12 cellular contexts compared by ENCODE assay signal in the genomic region with DNA sequence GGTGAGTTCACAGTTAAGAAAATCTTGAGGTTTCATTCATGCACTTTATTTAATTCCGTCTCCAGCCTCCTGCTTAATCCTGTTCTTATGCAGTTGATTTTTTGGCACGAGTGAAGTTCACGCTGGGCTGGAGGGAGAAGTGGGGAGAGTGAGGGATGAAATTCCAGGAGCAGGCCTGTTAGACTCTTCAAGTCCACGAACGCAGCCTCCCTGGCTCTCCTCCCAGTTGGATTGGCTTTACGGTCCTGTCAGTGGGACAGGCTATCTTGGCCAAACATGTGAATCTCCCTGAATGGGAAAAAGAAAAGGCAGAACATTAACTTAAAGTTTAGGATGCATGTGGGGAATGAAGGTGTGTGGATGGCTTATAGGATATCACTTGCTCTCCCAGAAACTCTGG.
A peak's percentile ranks its signal among the peaks of the same experiment; 100 is the strongest.
DNase-seq lines count a peak whose midpoint lies in the region; ATAC-seq and TF ChIP-seq lines count a peak whose summit lies in the region.
"Had no signal": no experiment of that assay in that cellular context is flagged by ENCODE, and none has a peak within 500 bp of the region (broad histone marks: within the 10 kb centered on the region; RNA-seq: fewer than 3 reads in every experiment).

No MANE protein-coding gene starts in this region.

- H3K27me3 Mint-ChIP-seq in activated T-cell treated with anti-CD3 and anti-CD28 coated beads, Interleukin-2, amount 50 U/mL, for 72 hours (ENCODE audit: low read depth), result peaks cover 42% of the 10 kb centered on the region

- H3K9ac ChIP-seq in rectal smooth muscle tissue (ENCODE audit: low read length), result no peak overlapping the region

- H3K36me3 Mint-ChIP-seq in activated T-cell treated with anti-CD3 and anti-CD28 coated beads, Interleukin-2, amount 50 U/mL, for 72 hours (ENCODE audit: insufficient read depth in 2 of 2), result no peaks in the 10 kb centered on the region

- H3K4me1 Mint-ChIP-seq in activated T-cell treated with anti-CD3 and anti-CD28 coated beads, Interleukin-2, amount 50 U/mL, for 72 hours (ENCODE audit: low read depth), result no peaks in the 10 kb centered on the region
- H3K4me1 Mint-ChIP-seq: naive B cell had no signal

- DNase-seq in AG08395 (ENCODE audit: low spot score) (peak; percentile 54), astrocyte of the spinal cord (ENCODE audit: low read depth, low spot score) (peak; percentile 66), heart right ventricle (peak; percentile 68 to 77), CD1c-positive myeloid dendritic cell (ENCODE audit: extremely low spot score) (no peak), NCI-H1105 (lab: John Stamatoyannopoulos, UW) (no peak), ACHN (no peak)
- DNase-seq in activated T-cell treated with anti-CD3 and anti-CD28 coated beads, Interleukin-2, amount 50 U/mL, for 72 hours, result no peak
- DNase-seq: activated CD8-positive, alpha-beta memory T cell treated with anti-CD3 and anti-CD28 coated beads, Interleukin-2, amount 50 U/mL, for 48 hours; naive B cell; NCI-H510A treated with DMSO at 0.1 percent for 48 hours; upper lobe of right lung had no signal

- no peaks in the 10 kb centered on the region for H3K27me3 ChIP-seq in heart right ventricle
- H3K27me3 ChIP-seq in rectal smooth muscle tissue (ENCODE audit: control insufficient read depth, insufficient read depth, low read length), result no peaks in the 10 kb centered on the region
- H3K27me3 ChIP-seq: upper lobe of right lung had no signal

- peaks cover 0 to 2% of the 10 kb centered on the region in 2 donors for H3K9me3 Mint-ChIP-seq in activated T-cell treated with anti-CD3 and anti-CD28 coated beads, Interleukin-2, amount 50 U/mL, for 72 hours

- no peak overlapping the region for H3K4me3 Mint-ChIP-seq in activated T-cell treated with anti-CD3 and anti-CD28 coated beads, Interleukin-2, amount 50 U/mL, for 72 hours
- H3K4me3 Mint-ChIP-seq: naive B cell had no signal

- H3K27ac ChIP-seq in heart right ventricle, result peak overlapping the region in 9 of 10 donors; percentile 35 to 85 (median 59)
- H3K27ac ChIP-seq in rectal smooth muscle tissue (ENCODE audit: low read depth, low read length), result peak overlapping the region; percentile 58

- intact Hi-C loops in heart right ventricle (cut with DNase I), result loop anchor here in 1 of 10 donors (10.0 kb wide), 1 partner anchor 88 kb away; no protein-coding TSS in a partner anchor

- H3K36me3 ChIP-seq in heart right ventricle (no peaks in the 10 kb centered on the region), rectal smooth muscle tissue (ENCODE audit: control insufficient read depth, insufficient read depth, low read length) (no peaks in the 10 kb centered on the region)
- H3K36me3 ChIP-seq: upper lobe of right lung had no signal

- peaks cover 0 to 17% (median 4%) of the 10 kb centered on the region in 11 donors for H3K9me3 ChIP-seq in heart right ventricle
- H3K9me3 ChIP-seq: upper lobe of right lung had no signal

- H3K27ac Mint-ChIP-seq in activated T-cell treated with anti-CD3 and anti-CD28 coated beads, Interleukin-2, amount 50 U/mL, for 72 hours, result no peak overlapping the region
- H3K27ac Mint-ChIP-seq: naive B cell had no signal

- in situ Hi-C loops in astrocyte of the spinal cord (cut with HindIII; ENCODE audit: low sequenced_read_pairs), result no loop called here
- in situ Hi-C loops in ACHN (cut with HindIII; ENCODE audit: low pct_ligation_motif_present, low pct_unique_long_range_greater_than_20kb, low sequenced_read_pairs), result no loop called here

- H3K4me3 ChIP-seq in astrocyte of the spinal cord (ENCODE audit: low read depth, low read length) (no peak overlapping the region), heart right ventricle (no peak overlapping the region), rectal smooth muscle tissue (ENCODE audit: low read length) (no peak overlapping the region)
- H3K4me3 ChIP-seq: upper lobe of right lung had no signal

- 22 to 24% methylated on average over 6 of the region's 6 CpGs for WGBS in heart right ventricle, 2 donors

- peak; percentile 37 to 81 (median 59) for ATAC-seq in heart right ventricle
- ATAC-seq in activated T-cell treated with anti-CD3 and anti-CD28 coated beads, Interleukin-2, amount 50 U/mL, for 72 hours (replicated peaks in 1 of 2), result no peak
- ATAC-seq: upper lobe of right lung had no signal

- H3K4me1 ChIP-seq in heart right ventricle (peaks cover 5 to 50% (median 43%) of the 10 kb centered on the region in 9 donors), rectal smooth muscle tissue (ENCODE audit: control insufficient read depth, insufficient read depth, low read length) (peaks cover 41% of the 10 kb centered on the region)

- TF ChIP-seq CTCF in astrocyte of the spinal cord (IDR thresholded peaks at IDR 0.05; ENCODE audit: low read depth, low read length), result no peak
- no peak for TF ChIP-seq CTCF in heart right ventricle (IDR thresholded peaks at IDR 0.05)

Comparison
In these comparisons a context has a peak if more than half of its experiments do, and no peak if none do; other contexts are left out.
1. DNase-seq: peak in AG08395 (single experiment), astrocyte of the spinal cord (single experiment) and heart right ventricle (2 of 2); none in CD1c-positive myeloid dendritic cell (single experiment), NCI-H1105 (single experiment), ACHN (single experiment) and activated T-cell treated with anti-CD3 and anti-CD28 coated beads, Interleukin-2, amount 50 U/mL, for 72 hours (0 of 2).
2. ATAC-seq: peak in heart right ventricle (8 of 8); none in activated T-cell treated with anti-CD3 and anti-CD28 coated beads, Interleukin-2, amount 50 U/mL, for 72 hours (0 of 2).